In genomic region chr6:131948221-131948661, GRCh38 we compare ENCODE assay signal across 11 cellular contexts. TPM values are rescaled to one million over a fixed set of nuclear protein-coding genes. Genes with fewer than 3 reads are reported as not detected.
DNase-seq lines count a peak whose midpoint lies in the region; TF ChIP-seq lines count a peak whose summit lies in the region.
"Had no signal": no experiment of that assay in that cellular context is flagged by ENCODE, and none has a peak within 500 bp of the region (broad histone marks: within the 10 kb centered on the region; RNA-seq: fewer than 3 reads in every experiment).

No MANE protein-coding gene starts in this region.

- no peak for TF ChIP-seq RAD21 in SK-N-SH (IDR thresholded peaks at IDR 0.05; ENCODE audit: low read length)

- TF ChIP-seq CTCF in AG04449 (IDR thresholded peaks at IDR 0.05; ENCODE audit: insufficient read depth, low read length, missing control alignments): no peak
- no peak for TF ChIP-seq CTCF in SK-N-SH (IDR thresholded peaks at IDR 0.05)
- TF ChIP-seq CTCF in fibroblast of villous mesenchyme (IDR thresholded peaks at IDR 0.05; ENCODE audit: insufficient read depth, low read depth, low read length): no peak
- TF ChIP-seq CTCF in ovary (IDR thresholded peaks at IDR 0.05): no peak

- H3K4me1 ChIP-seq in SK-N-SH (ENCODE audit: control insufficient read depth in 1 of 2, insufficient read depth in 2 of 2, low read depth in 1 of 2, low read length in 1 of 2): peaks cover 7 to 17% of the 10 kb centered on the region in 2 experiments
- H3K4me1 ChIP-seq in ovary (ENCODE audit: insufficient read depth): peaks cover 4% of the 10 kb centered on the region

- POLR2A ChIA-PET in AG04449 (lab: Yijun Ruan, JAX): interaction anchor here (1.0 to 6.2 kb wide), 9 partner anchors 10 to 251 kb away, joined by 3 to 105 read pairs (median 24); no protein-coding TSS in a partner anchor
- POLR2A ChIA-PET in SK-N-SH (lab: Yijun Ruan, JAX): no interaction called here

- H3K36me3 ChIP-seq in SK-N-SH (replicated peaks in 1 of 2; ENCODE audit: control insufficient read depth in 1 of 2, insufficient read depth in 2 of 2, low read length in 1 of 2) (peaks cover 12 to 24% of the 10 kb centered on the region in 2 experiments), ovary (no peaks in the 10 kb centered on the region)
- H3K36me3 ChIP-seq: BLaER1 had no signal

- TF ChIP-seq POLR2A in ovary (IDR thresholded peaks at IDR 0.05): no peak

- H3K79me2 ChIP-seq in SK-N-SH (ENCODE audit: insufficient read depth): peaks cover 43% of the 10 kb centered on the region

- H3K27me3 ChIP-seq in SK-N-SH (ENCODE audit: insufficient read depth) (no peaks in the 10 kb centered on the region), ovary (no peaks in the 10 kb centered on the region)

- peak overlapping the region in 1 of 2 experiments; percentile 97; a peak in 3 of 4 replicates for H3K27ac ChIP-seq in SK-N-SH (ENCODE audit: low read depth in 2 of 2, low read length in 1 of 2)
- no peak overlapping the region for H3K27ac ChIP-seq in ovary
- H3K27ac ChIP-seq: BLaER1 had no signal

- no peak overlapping the region for H2AFZ ChIP-seq in SK-N-SH (ENCODE audit: low read depth)

- WGBS in SK-N-SH (ENCODE audit: low lambda C conversion rate): 42% methylated on average over 3 of the region's 3 CpGs
- WGBS in ovary, 3 donors: 58 to 71% (median 62%) methylated on average over 3 of the region's 3 CpGs

- H3F3A ChIP-seq in SK-N-SH (replicated peaks; ENCODE audit: insufficient read depth): peaks cover 76% of the 10 kb centered on the region

- H3K9me3 ChIP-seq in SK-N-SH (no peaks in the 10 kb centered on the region), ovary (no peaks in the 10 kb centered on the region)
- H3K9me3 ChIP-seq: BLaER1 had no signal

- peak overlapping the region; percentile 98 for H3K9ac ChIP-seq in SK-N-SH
- H3K9ac ChIP-seq: BLaER1 had no signal

- H4K20me1 ChIP-seq in SK-N-SH (ENCODE audit: insufficient read depth): peaks cover 26% of the 10 kb centered on the region
- H4K20me1 ChIP-seq: BLaER1 had no signal

- H3K9me2 ChIP-seq in SK-N-SH: no peaks in the 10 kb centered on the region

- DNase-seq in AG04449 (ENCODE audit: low read depth, low spot score) (peak; percentile 65), SK-N-SH (no peak), fibroblast of villous mesenchyme (ENCODE audit: low read depth) (peak; percentile 33), ovary (no peak), globus pallidus (ENCODE audit: low spot score) (no peak), NCI-H524 treated with DMSO at 0.1 percent for 48 hours (lab: John Stamatoyannopoulos, UW) (no peak), NCI-H226 (no peak), epidermal melanocyte (ENCODE audit: insufficient read length, low spot score) (no peak)
- DNase-seq: NCI-H510A treated with DMSO at 0.1 percent for 48 hours had no signal

- TF ChIP-seq EP300 in SK-N-SH (IDR thresholded peaks at IDR 0.05; ENCODE audit: borderline replicate concordance in 1 of 2, low read depth in 1 of 2, low read length in 1 of 2) (no peak), ovary (IDR thresholded peaks at IDR 0.05) (no peak)

- CTCF ChIA-PET in AG04449 (lab: Yijun Ruan, JAX): interaction anchor here (2.8 to 3.9 kb wide), 2 partner anchors 23 to 270 kb away, joined by 14 to 24 read pairs; no protein-coding TSS in a partner anchor
- CTCF ChIA-PET in SK-N-SH (lab: Yijun Ruan, JAX): interaction anchor here (0.7 to 1.8 kb wide), 2 partner anchors 11 to 38 kb away, joined by 3 to 5 read pairs; no protein-coding TSS in a partner anchor

- intact Hi-C loops in ovary (cut with DNase I): no loop called here

- H3K4me3 ChIP-seq in AG04449 (ENCODE audit: low read depth, low read length) (peak overlapping the region; percentile 97), SK-N-SH (ENCODE audit: low read depth in 2 of 2, low read length in 1 of 2) (peak overlapping the region; percentile 69 to 80; a peak in 3 of 4 replicates), fibroblast of villous mesenchyme (ENCODE audit: low read depth, low read length) (peak overlapping the region; percentile 78), ovary (peak overlapping the region; percentile 80)
- H3K4me3 ChIP-seq: BLaER1 had no signal

- H3K4me2 ChIP-seq in SK-N-SH: peak overlapping the region; percentile 81
- H3K4me2 ChIP-seq: BLaER1 had no signal

TF ChIP-seq in SK-N-SH, 30 proteins besides CTCF, POLR2A, EP300 and RAD21:
- TF ChIP-seq RXRA (IDR thresholded peaks at IDR 0.05; ENCODE audit: borderline replicate concordance, low read depth): no peak
- 0 out of 2 replicates have a peak, but pooled peaks have one; percentile 10 for TF ChIP-seq JUND (IDR thresholded peaks at IDR 0.05)
- TF ChIP-seq POLR2AphosphoS5 (IDR thresholded peaks at IDR 0.05; ENCODE audit: low read depth, low read length): peak; percentile 30; the same call in 1 of the 2 replicates
TF ChIP-seq in SK-N-SH: peak in this region for 2.

RNA-seq across cellular contexts. Expression of gene CCN2, which starts 2.9 kb away (rescaled TPM):
- polyA plus RNA-seq in SK-N-SH (2012; rRNA removed) (486 and 709 TPM in 2 replicates), ovary (100 to 1,000 TPM in 1 of 2 donors, 10 to 100 TPM in 1; 74.2 to 191 TPM)
- 749 and 798 TPM in 2 replicates for polyA plus RNA-seq in SK-N-SH (2012; cell fraction: cytosol; rRNA removed)
- polyA plus RNA-seq in SK-N-SH (2012; cell fraction: nucleus; rRNA removed): 877 and 1,310 TPM in 2 replicates
- total RNA-seq in fibroblast of villous mesenchyme (177 and 217 TPM in 2 replicates), ovary (10 to 100 TPM; 18.3 to 88.0 (median 52.8) TPM)
- total RNA-seq: activated CD8-positive, alpha-beta memory T cell treated with anti-CD3 and anti-CD28 coated beads for 36 hours had no signal

Comparison
In these comparisons a context has a peak if more than half of its experiments do, and no peak if none do; other contexts are left out.
1. DNase-seq: peak in AG04449 (single experiment) and fibroblast of villous mesenchyme (single experiment); none in SK-N-SH (single experiment), ovary (0 of 5), globus pallidus (single experiment), NCI-H524 treated with DMSO at 0.1 percent for 48 hours (single experiment), NCI-H226 (single experiment) and epidermal melanocyte (single experiment).
2. Peak in every context shown above with its lines, with median percentiles within 50 percentile points of each other: H3K4me3 ChIP-seq.